ENCODE assay signal across 22 cellular contexts in genomic region chr3:127195417-127195816, GRCh38. TPM values are rescaled to one million over a fixed set of nuclear protein-coding genes. Genes with fewer than 3 reads are reported as not detected.
A peak's percentile ranks its signal among the peaks of the same experiment; 100 is the strongest.
DNase-seq lines count a peak whose midpoint lies in the region; ATAC-seq and TF ChIP-seq lines count a peak whose summit lies in the region.
"Had no signal": no experiment of that assay in that cellular context is flagged by ENCODE, and none has a peak within 500 bp of the region (broad histone marks: within the 10 kb centered on the region; RNA-seq: fewer than 3 reads in every experiment).

No MANE protein-coding gene starts in this region.

- H3K4me1 ChIP-seq in right atrium auricular region (no peaks in the 10 kb centered on the region), lung (ENCODE audit: control insufficient read depth in 2 of 2, insufficient read depth in 2 of 2, low read length in 2 of 2) (peaks cover 0 to 2% of the 10 kb centered on the region in 2 donors), upper lobe of right lung (no peaks in the 10 kb centered on the region)
- H3K4me1 ChIP-seq: A549, BLaER1 had no signal

- no peak overlapping the region for H3K4me3 ChIP-seq in right atrium auricular region
- H3K4me3 ChIP-seq in coronary artery: no peak overlapping the region
- no peak overlapping the region for H3K4me3 ChIP-seq in lung
- H3K4me3 ChIP-seq in upper lobe of right lung: no peak overlapping the region
- H3K4me3 ChIP-seq: A549, BLaER1, GM12878 had no signal

- DNase-seq in right atrium auricular region (ENCODE audit: low spot score): peak; percentile 34
- DNase-seq in Right ventricle myocardium inferior (ENCODE audit: missing footprints): no peak
- peak; percentile 38 for DNase-seq in coronary artery (ENCODE audit: low spot score)
- peak; percentile 19 for DNase-seq in lung (ENCODE audit: low spot score)
- peak; percentile 46 for DNase-seq in upper lobe of right lung
- no peak for DNase-seq in omental fat pad (ENCODE audit: low spot score)
- DNase-seq in activated effector memory CD4-positive, alpha-beta T cell treated with anti-CD3 and anti-CD28 coated beads, Interleukin-2, amount 50 U/mL, for 16 hours: no peak
- DNase-seq in cerebellar nuclear complex (lab: John Stamatoyannopoulos, UW): no peak
- DNase-seq: CD4-positive, alpha-beta memory T cell; DMS153; DMS79; GDM1; GOT3; H9 had no signal

- peaks cover 0 to 14% of the 10 kb centered on the region in 2 donors for H3K9me3 ChIP-seq in right atrium auricular region
- peaks cover 0 to 6% of the 10 kb centered on the region in 2 donors for H3K9me3 ChIP-seq in lung (ENCODE audit: control insufficient read depth in 2 of 2, insufficient read depth in 1 of 2, low read length in 1 of 2)
- H3K9me3 ChIP-seq in upper lobe of right lung: peaks cover 10% of the 10 kb centered on the region

- 92% methylated on average over 6 of the region's 6 CpGs for WGBS in lung, 2 donors

- intact Hi-C loops in Right ventricle myocardium inferior (cut with DNase I) (no loop called here), upper lobe of right lung (cut with DNase I) (no loop called here)

- no peak for ATAC-seq in Right ventricle myocardium inferior
- no peak for ATAC-seq in lung (ENCODE audit: insufficient read depth, low FRiP score)
- no peak for ATAC-seq in upper lobe of right lung
- no peak for ATAC-seq in omental fat pad (ENCODE audit: low FRiP score)
- ATAC-seq: A549, GM12878 had no signal

- H3K27me3 ChIP-seq in right atrium auricular region (no peaks in the 10 kb centered on the region), lung (ENCODE audit: control insufficient read depth, insufficient read depth) (no peaks in the 10 kb centered on the region), upper lobe of right lung (peaks cover 6% of the 10 kb centered on the region)
- H3K27me3 ChIP-seq: BLaER1 had no signal

- no peaks in the 10 kb centered on the region for H3K36me3 ChIP-seq in right atrium auricular region
- H3K36me3 ChIP-seq in lung (ENCODE audit: control insufficient read depth in 2 of 2, insufficient read depth in 2 of 2, low read length in 2 of 2): no peaks in the 10 kb centered on the region
- H3K36me3 ChIP-seq in upper lobe of right lung: no peaks in the 10 kb centered on the region

- H3K27ac ChIP-seq in right atrium auricular region: no peak overlapping the region
- H3K27ac ChIP-seq in coronary artery: no peak overlapping the region
- no peak overlapping the region for H3K27ac ChIP-seq in lung (ENCODE audit: low read depth in 1 of 2, low read length in 1 of 2)
- H3K27ac ChIP-seq in upper lobe of right lung: no peak overlapping the region
- H3K27ac ChIP-seq: 22Rv1, A549, BLaER1 had no signal

- no peak for TF ChIP-seq CTCF in right atrium auricular region (IDR thresholded peaks at IDR 0.05)
- TF ChIP-seq CTCF in coronary artery (IDR thresholded peaks at IDR 0.05): no peak
- TF ChIP-seq CTCF in lung (IDR thresholded peaks at IDR 0.05; ENCODE audit: control extremely low read depth, extremely low read depth): no peak
- no peak for TF ChIP-seq CTCF in upper lobe of right lung (IDR thresholded peaks at IDR 0.05)
- no peak for TF ChIP-seq CTCF in omental fat pad (IDR thresholded peaks at IDR 0.05)

RNA-seq across cellular contexts. Expression of gene PRR23E, which starts 2.5 kb away (rescaled TPM):
- not detected for total RNA-seq in right atrium auricular region
- not detected for total RNA-seq in Right ventricle myocardium inferior
- total RNA-seq in lung: not detected
- not detected for polyA plus RNA-seq in lung
- not detected for total RNA-seq in upper lobe of right lung
- not detected for total RNA-seq in omental fat pad
- total RNA-seq: CD4-positive, alpha-beta memory T cell; Daoy; GM12878; H9; HepG2 had no signal
- polyA plus RNA-seq: A549; CD14-positive monocyte; CD4-positive, alpha-beta memory T cell; GM12878; HepG2; IgD-negative memory B cell had no signal

Comparison
In these comparisons a context has a peak if more than half of its experiments do, and no peak if none do; other contexts are left out.
1. DNase-seq: peak in right atrium auricular region (single experiment), coronary artery (single experiment), lung (single experiment) and upper lobe of right lung (single experiment); none in Right ventricle myocardium inferior (single experiment), omental fat pad (single experiment), activated effector memory CD4-positive, alpha-beta T cell treated with anti-CD3 and anti-CD28 coated beads, Interleukin-2, amount 50 U/mL, for 16 hours (single experiment) and cerebellar nuclear complex (0 of 2).